In genomic region chr4:110170861-110171260, GRCh38 we compare ENCODE assay signal across 23 cellular contexts.
"Had no signal": no experiment of that assay in that cellular context is flagged by ENCODE, and none has a peak within 500 bp of the region (broad histone marks: within the 10 kb centered on the region; RNA-seq: fewer than 3 reads in every experiment).

No MANE protein-coding gene starts in this region.

- H3K9ac ChIP-seq: parathyroid adenoma had no signal

- DNase-seq: activated CD4-positive, alpha-beta T cell treated with anti-CD3 and anti-CD28 coated beads for 1 hour; activated CD4-positive, alpha-beta T cell treated with anti-CD3 and anti-CD28 coated beads, Interleukin-2, amount 50 U/mL, for 4 hours; activated T-cell treated with anti-CD3 and anti-CD28 coated beads for 4 hours; caudate nucleus; dorsolateral prefrontal cortex; erythroblast; gastrocnemius medialis; head of caudate nucleus; kidney glomerular epithelial cell; left ventricle myocardium superior; mucosa of descending colon; naive B cell; sigmoid colon; spleen; stimulated activated CD4-positive, alpha-beta T cell treated with anti-CD3 and anti-CD28 coated beads, Interleukin-4, amount 100 ng/mL, for 4 hours had no signal

- H3K36me3 ChIP-seq: gastrocnemius medialis, sigmoid colon, spleen, thoracic aorta had no signal

- ATAC-seq: gastrocnemius medialis; left ventricle myocardium superior; mucosa of descending colon; stimulated activated memory B cell treated with anti-CD40 and anti-IgM and Interleukin-4, amounts not matched to agents 10 μg/mL and 1 μg/mL and 100 μg/mL, for 72 hours had no signal

- H3K9me3 ChIP-seq: gastrocnemius medialis, mucosa of descending colon, sigmoid colon, spleen, thoracic aorta had no signal

- H3K9me3 Mint-ChIP-seq: activated T-helper 1 cell treated with anti-CD3 and anti-CD28 coated beads, Interleukin-12 subunit alpha, Interleukin-12 subunit beta, Interleukin-2, Interleukin-4 antibody, amounts not matched to agents 30 ng/mL and 10 ng/mL and 1 ng/mL, durations not matched to agents 14 hours and 24 hours and 36 hours; memory B cell; naive B cell; stimulated activated memory B cell treated with anti-CD40 and anti-IgM and Interleukin-4, amounts not matched to agents 10 μg/mL and 1 μg/mL and 100 μg/mL, for 72 hours; T-helper 1 cell treated with Interleukin-12 subunit alpha and Interleukin-12 subunit beta and Interleukin-4 antibody, amounts not matched to agents 30 μg/mL and 1 μg/mL, for 36 hours had no signal

- H3K27me3 Mint-ChIP-seq: activated naive CD8-positive, alpha-beta T cell; memory B cell; naive B cell; stimulated activated memory B cell treated with anti-CD40 and anti-IgM and Interleukin-4, amounts not matched to agents 10 μg/mL and 1 μg/mL and 100 μg/mL, for 72 hours had no signal

- H3K4me1 Mint-ChIP-seq: memory B cell; naive B cell; stimulated activated memory B cell treated with anti-CD40 and anti-IgM and Interleukin-4, amounts not matched to agents 10 μg/mL and 1 μg/mL and 100 μg/mL, for 72 hours had no signal

- H3K27ac Mint-ChIP-seq: activated naive CD8-positive, alpha-beta T cell; activated T-helper 1 cell treated with anti-CD3 and anti-CD28 coated beads, Interleukin-12 subunit alpha, Interleukin-12 subunit beta, Interleukin-2, Interleukin-4 antibody, amounts not matched to agents 30 ng/mL and 10 ng/mL and 1 ng/mL, durations not matched to agents 14 hours and 24 hours and 36 hours; memory B cell; naive B cell; stimulated activated memory B cell treated with anti-CD40 and anti-IgM and Interleukin-4, amounts not matched to agents 10 μg/mL and 1 μg/mL and 100 μg/mL, for 72 hours; T-helper 1 cell treated with Interleukin-12 subunit alpha and Interleukin-12 subunit beta and Interleukin-4 antibody, amounts not matched to agents 30 μg/mL and 1 μg/mL, for 36 hours had no signal

- H3K36me3 Mint-ChIP-seq: activated naive CD8-positive, alpha-beta T cell; memory B cell; naive B cell; stimulated activated memory B cell treated with anti-CD40 and anti-IgM and Interleukin-4, amounts not matched to agents 10 μg/mL and 1 μg/mL and 100 μg/mL, for 72 hours had no signal

- H3K4me3 ChIP-seq: dorsolateral prefrontal cortex, gastrocnemius medialis, mucosa of descending colon, sigmoid colon, spleen, thoracic aorta had no signal

- H3K4me1 ChIP-seq: gastrocnemius medialis, parathyroid adenoma, sigmoid colon had no signal

- H3K27ac ChIP-seq: dorsolateral prefrontal cortex, gastrocnemius medialis, parathyroid adenoma, sigmoid colon, spleen, thoracic aorta, VCaP had no signal

- H2AFZ ChIP-seq: parathyroid adenoma had no signal

- H3K4me3 Mint-ChIP-seq: activated naive CD8-positive, alpha-beta T cell; activated T-helper 1 cell treated with anti-CD3 and anti-CD28 coated beads, Interleukin-12 subunit alpha, Interleukin-12 subunit beta, Interleukin-2, Interleukin-4 antibody, amounts not matched to agents 30 ng/mL and 10 ng/mL and 1 ng/mL, durations not matched to agents 14 hours and 24 hours and 36 hours; memory B cell; naive B cell; stimulated activated memory B cell treated with anti-CD40 and anti-IgM and Interleukin-4, amounts not matched to agents 10 μg/mL and 1 μg/mL and 100 μg/mL, for 72 hours; T-helper 1 cell treated with Interleukin-12 subunit alpha and Interleukin-12 subunit beta and Interleukin-4 antibody, amounts not matched to agents 30 μg/mL and 1 μg/mL, for 36 hours had no signal

- H3K79me2 ChIP-seq: parathyroid adenoma had no signal

- H3K27me3 ChIP-seq: dorsolateral prefrontal cortex, gastrocnemius medialis, sigmoid colon, spleen had no signal
